In the genomic region with DNA sequence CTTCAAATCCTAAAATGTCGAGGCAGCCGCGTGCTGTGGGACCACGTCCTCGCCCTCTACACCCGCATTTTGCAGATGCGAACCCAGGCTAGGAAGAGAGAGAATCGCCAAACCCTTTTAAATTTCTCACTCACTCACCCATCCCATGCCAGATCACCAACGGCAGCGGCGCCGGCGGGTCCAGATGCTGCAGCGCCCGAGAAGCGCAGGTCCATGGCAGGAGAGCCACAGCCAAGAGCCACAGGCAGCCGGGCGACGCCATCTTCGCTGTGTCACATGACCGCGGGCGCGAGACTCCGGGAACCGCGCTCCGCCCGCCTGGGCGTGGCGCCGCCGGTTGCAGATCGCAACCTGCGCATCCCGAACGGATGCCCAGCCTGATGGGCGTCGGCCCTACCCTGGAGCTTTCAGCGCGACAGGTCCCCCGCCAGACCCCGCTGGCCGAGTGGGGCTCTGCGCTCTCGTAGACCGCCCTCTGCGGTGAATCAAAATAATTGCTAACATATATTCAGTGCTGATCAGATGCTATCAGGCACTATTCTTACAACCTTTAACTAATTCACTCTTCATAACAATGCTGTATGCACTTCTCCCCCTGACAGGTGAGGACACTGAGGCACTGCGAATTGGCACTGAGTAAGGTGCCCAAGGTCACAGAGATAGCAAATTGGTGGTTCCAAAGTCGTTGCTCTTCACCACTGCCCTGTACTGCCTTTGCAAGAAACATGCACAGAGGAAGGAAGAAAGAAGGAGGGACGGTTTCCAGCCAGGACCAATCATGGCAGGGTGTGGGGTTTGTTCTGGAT, we compare ENCODE assay signal across 8 cellular contexts. TPM values are rescaled to one million over a fixed set of nuclear protein-coding genes. Genes with fewer than 3 reads are reported as not detected.
DNase-seq lines count a peak whose midpoint lies in the region; ATAC-seq, FAIRE-seq and TF ChIP-seq lines count a peak whose summit lies in the region.

A gene (minus strand): TSS at position 276 of the 806 bp plus-strand sequence. CDS start 14 bp downstream, at position 262.

- H3K27ac ChIP-seq in CD4-positive, alpha-beta memory T cell (ENCODE audit: low read depth, low read length), result peak within 1 kb of the TSS; percentile 47
- H3K27ac ChIP-seq in fibroblast of lung (ENCODE audit: insufficient read depth, low read length), result peak within 1 kb of the TSS; percentile 64
- H3K27ac ChIP-seq in naive thymus-derived CD4-positive, alpha-beta T cell (ENCODE audit: low read depth, low read length), result peak within 1 kb of the TSS; percentile 71

- H3K27me3 Mint-ChIP-seq in CD4-positive, alpha-beta memory T cell, result peaks cover 0 to 7% of the 10 kb centered on the region in 2 donors
- H3K27me3 Mint-ChIP-seq in activated T-helper 1 cell treated with anti-CD3 and anti-CD28 coated beads, Interleukin-12 subunit alpha, Interleukin-12 subunit beta, Interleukin-2, Interleukin-4 antibody, amounts not matched to agents 30 ng/mL and 10 ng/mL and 1 ng/mL, durations not matched to agents 14 hours and 24 hours and 36 hours (ENCODE audit: insufficient read depth), result peaks cover 10% of the 10 kb centered on the region
- H3K27me3 Mint-ChIP-seq in naive thymus-derived CD4-positive, alpha-beta T cell, result peaks cover 0 to 18% (median 3%) of the 10 kb centered on the region in 5 donors
- no peaks in the 10 kb centered on the region for H3K27me3 Mint-ChIP-seq in stimulated activated memory B cell treated with anti-CD40 and anti-IgM and Interleukin-4, amounts not matched to agents 10 μg/mL and 1 μg/mL and 100 μg/mL, for 72 hours

- H3K36me3 ChIP-seq in CD4-positive, alpha-beta memory T cell (ENCODE audit: insufficient read depth, low read length), result no peaks in the 10 kb centered on the region
- H3K36me3 ChIP-seq in fibroblast of lung (ENCODE audit: control insufficient read depth, insufficient read depth, low read length), result no peaks in the 10 kb centered on the region
- H3K36me3 ChIP-seq in naive thymus-derived CD4-positive, alpha-beta T cell (ENCODE audit: control insufficient read depth in 2 of 3, insufficient read depth in 3 of 3, low read length in 3 of 3), result peaks cover 0 to 8% (median 0%) of the 10 kb centered on the region in 3 experiments

- intact Hi-C loops in CD4-positive, alpha-beta memory T cell (cut with micrococcal nuclease), result loop anchor here (10.0 kb wide), 1 partner anchor 48 kb away; no protein-coding TSS in a partner anchor
- intact Hi-C loops in activated T-helper 1 cell treated with anti-CD3 and anti-CD28 coated beads, Interleukin-12 subunit alpha, Interleukin-12 subunit beta, Interleukin-2, Interleukin-4 antibody, amounts not matched to agents 30 ng/mL and 10 ng/mL and 1 ng/mL, durations not matched to agents 14 hours and 24 hours and 36 hours (cut with micrococcal nuclease), result loop anchor here (2.0 to 5.0 kb wide), 5 partner anchors 18 to 245 kb away; a partner anchor contains a TSS
- intact Hi-C loops in naive thymus-derived CD4-positive, alpha-beta T cell (cut with micrococcal nuclease), result loop anchor here (1.0 to 5.0 kb wide), 3 partner anchors 58 to 245 kb away; no protein-coding TSS in a partner anchor

- peaks cover 12% of the 10 kb centered on the region for H3K79me2 ChIP-seq in fibroblast of lung (ENCODE audit: control insufficient read depth, insufficient read depth, low read length)

- no peak for FAIRE-seq in RCC 7860 (lab: Jason Lieb, UNC)

- peak; percentile 73 to 82 (median 79) for DNase-seq in CD4-positive, alpha-beta memory T cell
- peak; percentile 64 for DNase-seq in HuH-7.5 (ENCODE audit: low spot score)
- peak; percentile 45 for DNase-seq in RCC 7860 (ENCODE audit: low spot score)
- peak; percentile 79 for DNase-seq in activated T-helper 1 cell treated with anti-CD3 and anti-CD28 coated beads, Interleukin-12 subunit alpha, Interleukin-12 subunit beta, Interleukin-2, Interleukin-4 antibody, amounts not matched to agents 30 ng/mL and 10 ng/mL and 1 ng/mL, durations not matched to agents 14 hours and 24 hours and 36 hours (ENCODE audit: low spot score)
- DNase-seq in fibroblast of lung (ENCODE audit: low read depth in 2 of 2), result peak; percentile 65 to 67
- DNase-seq in naive thymus-derived CD4-positive, alpha-beta T cell, result peak; percentile 52 to 83 (median 77)

- peak within 1 kb of the TSS; percentile 90 to 99 (median 96) for H3K4me3 Mint-ChIP-seq in CD4-positive, alpha-beta memory T cell
- peak within 1 kb of the TSS; percentile 97 for H3K4me3 Mint-ChIP-seq in activated T-helper 1 cell treated with anti-CD3 and anti-CD28 coated beads, Interleukin-12 subunit alpha, Interleukin-12 subunit beta, Interleukin-2, Interleukin-4 antibody, amounts not matched to agents 30 ng/mL and 10 ng/mL and 1 ng/mL, durations not matched to agents 14 hours and 24 hours and 36 hours
- H3K4me3 Mint-ChIP-seq in naive thymus-derived CD4-positive, alpha-beta T cell, result peak within 1 kb of the TSS; percentile 86 to 97 (median 94)
- peak within 1 kb of the TSS; percentile 84 for H3K4me3 Mint-ChIP-seq in stimulated activated memory B cell treated with anti-CD40 and anti-IgM and Interleukin-4, amounts not matched to agents 10 μg/mL and 1 μg/mL and 100 μg/mL, for 72 hours

- no peaks in the 10 kb centered on the region for H4K20me1 ChIP-seq in fibroblast of lung (ENCODE audit: control insufficient read depth, extremely low read depth, insufficient read depth, low read length)

- peak within 1 kb of the TSS; percentile 83 to 98 (median 97) for H3K27ac Mint-ChIP-seq in CD4-positive, alpha-beta memory T cell
- H3K27ac Mint-ChIP-seq in activated T-helper 1 cell treated with anti-CD3 and anti-CD28 coated beads, Interleukin-12 subunit alpha, Interleukin-12 subunit beta, Interleukin-2, Interleukin-4 antibody, amounts not matched to agents 30 ng/mL and 10 ng/mL and 1 ng/mL, durations not matched to agents 14 hours and 24 hours and 36 hours, result peak within 1 kb of the TSS; percentile 96
- H3K27ac Mint-ChIP-seq in naive thymus-derived CD4-positive, alpha-beta T cell, result peak within 1 kb of the TSS; percentile 90 to 97 (median 94)
- peak within 1 kb of the TSS; percentile 89 for H3K27ac Mint-ChIP-seq in stimulated activated memory B cell treated with anti-CD40 and anti-IgM and Interleukin-4, amounts not matched to agents 10 μg/mL and 1 μg/mL and 100 μg/mL, for 72 hours

- H3K9ac ChIP-seq in fibroblast of lung (ENCODE audit: insufficient read depth, low read length), result peak within 1 kb of the TSS; percentile 66

- POLR2A ChIA-PET in CD4-positive, alpha-beta memory T cell (lab: Charles Lee; ENCODE audit: partially characterized antibody), result interaction anchor here (1.0 to 2.3 kb wide), 3 partner anchors 37 to 160 kb away, joined by 3 to 16 read pairs (median 3); a partner anchor contains a TSS
- POLR2A ChIA-PET in naive thymus-derived CD4-positive, alpha-beta T cell (lab: Charles Lee), result interaction anchor here (0.7 to 1.2 kb wide), 2 partner anchors 46 to 394 kb away, joined by 3 to 7 read pairs; no protein-coding TSS in a partner anchor

- peaks cover 19% of the 10 kb centered on the region for H3K4me1 ChIP-seq in CD4-positive, alpha-beta memory T cell (ENCODE audit: insufficient read depth, low read length)
- H3K4me1 ChIP-seq in fibroblast of lung (ENCODE audit: control insufficient read depth, extremely low read depth, insufficient read depth, low read length), result peaks cover 4% of the 10 kb centered on the region
- H3K4me1 ChIP-seq in naive thymus-derived CD4-positive, alpha-beta T cell (ENCODE audit: control insufficient read depth in 2 of 2, insufficient read depth in 2 of 2, low read length in 2 of 2), result peaks cover 13 to 14% of the 10 kb centered on the region in 2 donors

- CTCF ChIA-PET in CD4-positive, alpha-beta memory T cell (lab: Charles Lee; ENCODE audit: partially characterized antibody), result interaction anchor here (1.0 to 2.1 kb wide), 2 partner anchors 18 kb away, joined by 3 to 9 read pairs; no protein-coding TSS in a partner anchor
- CTCF ChIA-PET in naive thymus-derived CD4-positive, alpha-beta T cell (lab: Charles Lee), result interaction anchor here (0.6 kb wide), 1 partner anchor 343 kb away, joined by 3 read pairs; no protein-coding TSS in a partner anchor

- H3K9me3 Mint-ChIP-seq in CD4-positive, alpha-beta memory T cell, result peaks cover 0 to 7% (median under 1%) of the 10 kb centered on the region in 8 donors
- H3K9me3 Mint-ChIP-seq in activated T-helper 1 cell treated with anti-CD3 and anti-CD28 coated beads, Interleukin-12 subunit alpha, Interleukin-12 subunit beta, Interleukin-2, Interleukin-4 antibody, amounts not matched to agents 30 ng/mL and 10 ng/mL and 1 ng/mL, durations not matched to agents 14 hours and 24 hours and 36 hours, result peaks cover 5% of the 10 kb centered on the region
- H3K9me3 Mint-ChIP-seq in naive thymus-derived CD4-positive, alpha-beta T cell, result peaks cover 0 to 7% (median 1%) of the 10 kb centered on the region in 11 donors
- peaks cover 3% of the 10 kb centered on the region for H3K9me3 Mint-ChIP-seq in stimulated activated memory B cell treated with anti-CD40 and anti-IgM and Interleukin-4, amounts not matched to agents 10 μg/mL and 1 μg/mL and 100 μg/mL, for 72 hours

- peak; percentile 13 to 27 for TF ChIP-seq CTCF in fibroblast of lung (conservative IDR thresholded peaks at IDR 0.05 in 1 of 2, IDR thresholded peaks at IDR 0.05 in 1 of 2; ENCODE audit: low read depth in 1 of 2, low read length in 2 of 2)

- H3K36me3 Mint-ChIP-seq in CD4-positive, alpha-beta memory T cell, result peaks cover 8 to 18% of the 10 kb centered on the region in 2 donors
- peaks cover 24% of the 10 kb centered on the region for H3K36me3 Mint-ChIP-seq in activated T-helper 1 cell treated with anti-CD3 and anti-CD28 coated beads, Interleukin-12 subunit alpha, Interleukin-12 subunit beta, Interleukin-2, Interleukin-4 antibody, amounts not matched to agents 30 ng/mL and 10 ng/mL and 1 ng/mL, durations not matched to agents 14 hours and 24 hours and 36 hours (ENCODE audit: low read depth)
- H3K36me3 Mint-ChIP-seq in naive thymus-derived CD4-positive, alpha-beta T cell, result peaks cover 1 to 13% (median 7%) of the 10 kb centered on the region in 5 donors
- H3K36me3 Mint-ChIP-seq in stimulated activated memory B cell treated with anti-CD40 and anti-IgM and Interleukin-4, amounts not matched to agents 10 μg/mL and 1 μg/mL and 100 μg/mL, for 72 hours, result peaks cover 16% of the 10 kb centered on the region

- peak within 1 kb of the TSS; percentile 96 for H3K4me2 ChIP-seq in fibroblast of lung (ENCODE audit: extremely low read depth, insufficient read depth, low read length)

- peaks cover 33 to 40% (median 35%) of the 10 kb centered on the region in 4 donors for H3K4me1 Mint-ChIP-seq in CD4-positive, alpha-beta memory T cell
- peaks cover 42% of the 10 kb centered on the region for H3K4me1 Mint-ChIP-seq in activated T-helper 1 cell treated with anti-CD3 and anti-CD28 coated beads, Interleukin-12 subunit alpha, Interleukin-12 subunit beta, Interleukin-2, Interleukin-4 antibody, amounts not matched to agents 30 ng/mL and 10 ng/mL and 1 ng/mL, durations not matched to agents 14 hours and 24 hours and 36 hours (ENCODE audit: low read depth)
- H3K4me1 Mint-ChIP-seq in naive thymus-derived CD4-positive, alpha-beta T cell, result peaks cover 26 to 47% (median 34%) of the 10 kb centered on the region in 7 donors
- H3K4me1 Mint-ChIP-seq in stimulated activated memory B cell treated with anti-CD40 and anti-IgM and Interleukin-4, amounts not matched to agents 10 μg/mL and 1 μg/mL and 100 μg/mL, for 72 hours, result peaks cover 26% of the 10 kb centered on the region

- H3K4me3 ChIP-seq in CD4-positive, alpha-beta memory T cell (ENCODE audit: low read length in 2 of 2), result peak within 1 kb of the TSS; percentile 81 to 91
- H3K4me3 ChIP-seq in fibroblast of lung (replicated peaks in 1 of 4; ENCODE audit: control extremely low read depth in 1 of 4, insufficient read depth in 1 of 4, low read depth in 3 of 4, low read length in 4 of 4), result peak within 1 kb of the TSS; percentile 82 to 90 (median 86)
- peak within 1 kb of the TSS; percentile 93 for H3K4me3 ChIP-seq in naive thymus-derived CD4-positive, alpha-beta T cell (ENCODE audit: low read length)

- H2AFZ ChIP-seq in fibroblast of lung (ENCODE audit: low read length), result peak within 1 kb of the TSS; percentile 98

- no peaks in the 10 kb centered on the region for H3K27me3 ChIP-seq in CD4-positive, alpha-beta memory T cell (ENCODE audit: insufficient read depth, low read length)
- no peaks in the 10 kb centered on the region for H3K27me3 ChIP-seq in fibroblast of lung (ENCODE audit: control insufficient read depth, insufficient read depth, low read length)
- no peaks in the 10 kb centered on the region for H3K27me3 ChIP-seq in naive thymus-derived CD4-positive, alpha-beta T cell (ENCODE audit: control insufficient read depth in 2 of 2, insufficient read depth in 2 of 2, low read length in 2 of 2)

- ATAC-seq in GM19463 (IDR thresholded peaks at IDR 0.05; ENCODE audit: unreplicated experiment), result peak; percentile 85
- peak; percentile 92 for ATAC-seq in naive thymus-derived CD4-positive, alpha-beta T cell
- ATAC-seq in stimulated activated memory B cell treated with anti-CD40 and anti-IgM and Interleukin-4, amounts not matched to agents 10 μg/mL and 1 μg/mL and 100 μg/mL, for 72 hours, result peak; percentile 95

- H3K9me3 ChIP-seq in CD4-positive, alpha-beta memory T cell (ENCODE audit: control insufficient read depth in 1 of 2, low read length in 2 of 2), result no peaks in the 10 kb centered on the region
- no peaks in the 10 kb centered on the region for H3K9me3 ChIP-seq in fibroblast of lung (ENCODE audit: control insufficient read depth, insufficient read depth, low read depth, low read length)
- no peaks in the 10 kb centered on the region for H3K9me3 ChIP-seq in naive thymus-derived CD4-positive, alpha-beta T cell (ENCODE audit: control insufficient read depth in 2 of 3, low read length in 3 of 3)

RNA-seq across cellular contexts. Expression of the gene that starts here (rescaled TPM):
- 10 to 100 TPM; 56.7 to 64.8 TPM for total RNA-seq in CD4-positive, alpha-beta memory T cell
- polyA plus RNA-seq in CD4-positive, alpha-beta memory T cell, result 100 to 1,000 TPM; 175 to 292 TPM
- 101 and 110 TPM in 2 replicates for total RNA-seq in activated T-helper 1 cell treated with anti-CD3 and anti-CD28 coated beads, Interleukin-12 subunit alpha, Interleukin-12 subunit beta, Interleukin-2, Interleukin-4 antibody, amounts not matched to agents 30 ng/mL and 10 ng/mL and 1 ng/mL, durations not matched to agents 14 hours and 24 hours and 36 hours
- 39.8 and 41.0 TPM in 2 replicates for total RNA-seq in fibroblast of lung
- 70.0 and 81.1 TPM in 2 replicates for polyA plus RNA-seq in fibroblast of lung
- 62.4 and 66.0 TPM in 2 replicates for polyA plus RNA-seq in fibroblast of lung (2012)
- polyA minus RNA-seq in fibroblast of lung (ENCODE audit: low replicate concordance), result 42.8 and 65.2 TPM in 2 replicates
- total RNA-seq in naive thymus-derived CD4-positive, alpha-beta T cell, result 100 to 1,000 TPM in 2 of 5 experiments, 10 to 100 TPM in 3; 51.8 to 114 (median 62.6) TPM
- 100 to 1,000 TPM; 240 to 264 TPM for polyA plus RNA-seq in naive thymus-derived CD4-positive, alpha-beta T cell

Comparison
In these comparisons a context has a peak if more than half of its experiments do, and no peak if none do; other contexts are left out.
1. Peak in every context shown above with its lines: DNase-seq, ATAC-seq, H3K4me3 ChIP-seq and H3K27ac ChIP-seq.